8 cellular contexts compared by ENCODE assay signal in the genomic region with DNA sequence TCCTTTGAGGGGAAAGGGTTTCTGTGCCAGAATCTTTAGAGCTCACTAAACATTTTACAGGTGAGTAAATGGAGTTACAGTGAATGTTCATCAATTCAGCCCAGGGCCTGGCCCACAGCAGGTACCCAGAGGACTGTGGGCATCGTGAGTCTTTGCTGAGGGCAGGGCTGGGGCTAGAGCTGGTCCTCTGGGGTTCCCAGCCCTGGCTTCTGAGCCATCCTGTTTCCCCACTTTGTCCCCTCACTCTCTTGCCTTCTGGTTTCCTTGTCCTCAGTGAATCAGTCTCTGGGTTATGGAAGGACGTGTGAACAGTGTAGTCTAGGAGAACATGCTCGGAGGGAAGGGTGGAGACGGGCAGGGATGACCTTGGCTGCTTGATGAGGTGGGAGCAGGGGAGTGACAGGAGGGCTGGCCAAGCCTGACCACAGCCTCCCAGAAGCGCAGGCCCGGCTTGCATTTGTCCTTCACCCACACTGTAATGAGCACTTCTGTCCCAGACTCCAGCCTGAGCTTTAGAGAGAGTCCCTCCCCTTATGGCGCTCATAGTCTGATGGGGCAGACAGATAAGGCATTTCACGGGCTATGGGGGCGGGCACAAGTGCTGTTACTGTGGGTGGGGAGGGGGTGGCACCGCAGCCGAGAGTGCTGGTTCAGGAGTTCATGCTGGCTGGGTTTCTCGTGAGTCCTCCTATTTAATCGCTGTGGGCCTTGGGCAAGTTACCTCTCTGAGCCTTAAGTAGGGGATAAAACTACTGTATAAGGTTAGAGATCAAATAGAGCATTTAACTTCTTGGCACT. TPM values are rescaled to one million over a fixed set of nuclear protein-coding genes. Genes with fewer than 3 reads are reported as not detected.
DNase-seq lines count a peak whose midpoint lies in the region; ATAC-seq and TF ChIP-seq lines count a peak whose summit lies in the region.

No MANE protein-coding gene starts in this region.

- H3K4me3 ChIP-seq in IMR-90 (ENCODE audit: insufficient read depth, low read depth, low read length), result no peak overlapping the region

- peak; percentile 90 for ATAC-seq in IMR-90 (ENCODE audit: low read depth)
- ATAC-seq in left ventricle myocardium superior, result peak; percentile 34

- POLR2A ChIA-PET in IMR-90 (lab: Charles Lee; ENCODE audit: unreplicated experiment), result interaction anchor here (0.7 kb wide), 1 partner anchor 30 kb away, joined by 19 read pairs; no protein-coding TSS in a partner anchor

- no CpG with 5 or more reads among the region's 13 CpGs for WGBS in IMR-90 (ENCODE audit: extremely low coverage in 2 of 2, insufficient read length in 1 of 2), 2 experiments

- CTCF ChIA-PET in IMR-90 (lab: Yijun Ruan, JAX), result no interaction called here

- H2AK9ac ChIP-seq in IMR-90 (replicated peaks; ENCODE audit: low read depth, low read length, poor library complexity), result peak overlapping the region; percentile 71

- dilution Hi-C loops in IMR-90 (cut with HindIII; ENCODE audit: low sequenced_read_pairs, unreplicated experiment), result no loop called here

- H2BK5ac ChIP-seq in IMR-90 (ENCODE audit: low read depth, low read length, poor library complexity, severe bottlenecking), result no peak overlapping the region

- H3K4me2 ChIP-seq in IMR-90 (ENCODE audit: low read depth, low read length), result no peak overlapping the region

- H3K79me1 ChIP-seq in IMR-90 (ENCODE audit: low read depth in 1 of 2, low read length in 2 of 2), result peaks cover 21 to 52% of the 10 kb centered on the region in 2 experiments

- H2AFZ ChIP-seq in IMR-90 (replicated peaks; ENCODE audit: low read length, poor library complexity), result peak overlapping the region; percentile 76

- H3K27ac ChIP-seq in IMR-90 (ENCODE audit: insufficient read depth, low read length), result no peak overlapping the region

- no peak for TF ChIP-seq RAD21 in IMR-90 (IDR thresholded peaks at IDR 0.05; ENCODE audit: low read length)

- BruUV-seq in IMR-90 (replicated peaks; lab: Mats Ljungman, UMichigan), result no TSS peak

- H4K8ac ChIP-seq in IMR-90 (ENCODE audit: low read depth in 2 of 2, low read length in 2 of 2), result peak overlapping the region in 1 of 2 experiments; percentile 52; a peak in 1 of 4 replicates

- DNase-seq in IMR-90 (peak; percentile 60), left ventricle myocardium superior (peak; percentile 61), UCSD-AML1 (lab: John Stamatoyannopoulos, UW; ENCODE audit: unreplicated experiment) (no peak), medulla oblongata (ENCODE audit: extremely low spot score) (no peak), DMS153 (lab: John Stamatoyannopoulos, UW) (no peak), SIG-M5 treated with dmso at 0.1 percent for 504 hours (lab: John Stamatoyannopoulos, UW; ENCODE audit: unreplicated experiment) (no peak)
- peak; percentile 65 for DNase-seq in activated T-cell treated with anti-CD3 and anti-CD28 coated beads, Interleukin-2, amount 50 U/mL, for 1 hour
- peak; percentile 76 for DNase-seq in stimulated activated CD4-positive, alpha-beta T cell treated with anti-CD3 and anti-CD28 coated beads, Interleukin-2, amount 100 ng/mL, for 4 hours (ENCODE audit: low read depth)

- H3K27me3 ChIP-seq in IMR-90 (ENCODE audit: control insufficient read depth, insufficient read depth, low read length), result no peaks in the 10 kb centered on the region

- H3K9me1 ChIP-seq in IMR-90 (ENCODE audit: insufficient read depth, low read length), result peaks cover 17% of the 10 kb centered on the region; the same call in 1 of the 2 replicates

- no peak for TF ChIP-seq POLR2A in IMR-90 (IDR thresholded peaks at IDR 0.05; ENCODE audit: low read depth, low read length)

- no peak overlapping the region for H3K56ac ChIP-seq in IMR-90 (ENCODE audit: extremely low read depth, insufficient read depth, low read length)

- no peak overlapping the region; the same call in 1 of the 2 replicates for H2BK120ac ChIP-seq in IMR-90 (ENCODE audit: low read depth, low read length)

- peaks cover 14% of the 10 kb centered on the region for H3K4me1 ChIP-seq in IMR-90 (ENCODE audit: control insufficient read depth, insufficient read depth, low read length)

- H2BK20ac ChIP-seq in IMR-90 (ENCODE audit: low read depth, low read length), result no peak overlapping the region

- H3K9ac ChIP-seq in IMR-90 (ENCODE audit: low read depth, low read length), result no peak overlapping the region

- in situ Hi-C loops in IMR-90 (cut with MboI; ENCODE audit: low sequenced_read_pairs), result no loop called here

- H3K18ac ChIP-seq in IMR-90 (ENCODE audit: low read depth, low read length), result no peak overlapping the region

- H4K91ac ChIP-seq in IMR-90 (ENCODE audit: insufficient read depth, low read depth, low read length), result 0 out of 2 replicates have a peak overlapping the region, but pooled peaks have one; percentile 39

- H3K14ac ChIP-seq in IMR-90 (replicated peaks; ENCODE audit: low read depth, low read length), result 0 out of 2 replicates have a peak overlapping the region, but pooled peaks have one; percentile 28

- TF ChIP-seq CTCF in IMR-90 (conservative IDR thresholded peaks at IDR 0.05; ENCODE audit: low read depth, low read length), result no peak

- no peaks in the 10 kb centered on the region for H3K9me3 ChIP-seq in IMR-90 (ENCODE audit: control insufficient read depth, insufficient read depth, low read length)

- H3K4ac ChIP-seq in IMR-90 (ENCODE audit: low read depth, low read length), result peak overlapping the region; percentile 77

- H2BK15ac ChIP-seq in IMR-90 (ENCODE audit: low read depth, low read length), result no peak overlapping the region

- peaks cover 21% of the 10 kb centered on the region for H4K20me1 ChIP-seq in IMR-90 (ENCODE audit: insufficient read depth, low read length)

- H4K5ac ChIP-seq in IMR-90 (ENCODE audit: low read depth, low read length), result no peak overlapping the region

- peak overlapping the region; percentile 65 for H2AK5ac ChIP-seq in IMR-90 (ENCODE audit: low read depth, low read length)

- intact Hi-C loops in IMR-90 (cut with micrococcal nuclease), result no loop called here
- intact Hi-C loops in left ventricle myocardium superior (cut with micrococcal nuclease), result no loop called here

- H3K23ac ChIP-seq in IMR-90 (ENCODE audit: low read depth, low read length), result peak overlapping the region; percentile 44; the same call in 1 of the 2 replicates

- H3K36me3 ChIP-seq in IMR-90 (ENCODE audit: control insufficient read depth, insufficient read depth, low read length), result peaks cover 24% of the 10 kb centered on the region

TF ChIP-seq in IMR-90, 13 proteins besides CTCF, POLR2A, EP300 and RAD21:
- TF ChIP-seq MAFK (IDR thresholded peaks at IDR 0.05; ENCODE audit: low read depth, low read length) (no peak), RFX5 (IDR thresholded peaks at IDR 0.05; ENCODE audit: low read depth, low read length) (no peak), FOS (IDR thresholded peaks at IDR 0.05; ENCODE audit: low read depth, low read length) (no peak), MAZ (IDR thresholded peaks at IDR 0.05; ENCODE audit: borderline replicate concordance, low read depth, low read length) (peak; percentile 12; the same call in 1 of the 2 replicates), MXI1 (IDR thresholded peaks at IDR 0.05; ENCODE audit: borderline replicate concordance, low read depth, low read length) (no peak), CHD1 (IDR thresholded peaks at IDR 0.05; ENCODE audit: low read depth, low read length) (no peak), CEBPB (IDR thresholded peaks at IDR 0.05; ENCODE audit: low read depth, low read length) (no peak)

RNA-seq across cellular contexts. Expression of gene TBC1D14, which starts 17.3 kb away (rescaled TPM):
- total RNA-seq in IMR-90 (2012; rRNA removed) (40.7 and 48.9 TPM in 2 replicates), left ventricle myocardium superior (40.4 TPM)
- 29.8 and 31.7 TPM in 2 replicates for polyA plus RNA-seq in IMR-90 (2012; rRNA removed)
- polyA plus RNA-seq in IMR-90 (2012; cell fraction: cytosol; rRNA removed), result 22.3 and 23.4 TPM in 2 replicates
- polyA plus RNA-seq in IMR-90 (2012; cell fraction: nucleus; rRNA removed; ENCODE audit: low replicate concordance), result 23.4 and 27.7 TPM in 2 replicates

Comparison
In these comparisons a context has a peak if more than half of its experiments do, and no peak if none do; other contexts are left out.
1. DNase-seq: peak in IMR-90 (single experiment), activated T-cell treated with anti-CD3 and anti-CD28 coated beads, Interleukin-2, amount 50 U/mL, for 1 hour (single experiment), left ventricle myocardium superior (single experiment) and stimulated activated CD4-positive, alpha-beta T cell treated with anti-CD3 and anti-CD28 coated beads, Interleukin-2, amount 100 ng/mL, for 4 hours (single experiment); none in UCSD-AML1 (single experiment), medulla oblongata (single experiment), DMS153 (single experiment) and SIG-M5 treated with dmso at 0.1 percent for 504 hours (single experiment).